ENCODE assay signal across 2 cellular contexts in the genomic region with DNA sequence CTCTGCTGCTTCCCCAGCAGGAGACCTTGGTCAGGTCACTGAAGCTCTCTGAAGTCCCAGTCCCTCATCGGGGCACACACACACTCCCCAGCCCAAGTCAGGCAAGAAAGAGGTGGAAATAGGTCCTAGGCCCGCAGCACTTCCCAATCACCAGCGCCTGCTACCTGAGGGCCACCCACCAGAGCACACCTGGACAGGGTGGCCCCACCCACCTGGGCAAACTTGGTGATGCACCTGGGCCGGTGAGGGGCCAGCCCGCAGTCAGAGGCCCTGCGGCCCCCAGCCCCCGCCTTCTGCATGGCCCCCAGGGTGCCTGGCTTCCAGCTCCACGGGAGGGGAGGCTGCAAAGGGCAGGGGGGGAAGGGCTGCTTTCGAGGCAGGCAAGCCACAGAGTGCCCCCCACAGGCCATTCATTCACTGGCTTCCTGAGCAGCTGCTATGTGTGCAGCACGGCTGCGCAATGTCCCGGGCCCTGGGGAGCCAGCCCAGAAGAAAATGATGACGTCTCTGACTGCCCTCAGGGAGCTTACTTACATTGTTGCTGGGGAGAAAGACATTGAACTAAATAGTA.
TF ChIP-seq lines count a peak whose summit lies in the region.

No MANE protein-coding gene starts in this region.

TF ChIP-seq in SK-N-SH, 30 proteins besides CTCF, POLR2A, EP300 and RAD21 (continued from another document):
- TF ChIP-seq POLR2AphosphoS5 (IDR thresholded peaks at IDR 0.05; ENCODE audit: low read depth, low read length): no peak
- no peak for TF ChIP-seq SIN3A (IDR thresholded peaks at IDR 0.05; ENCODE audit: borderline replicate concordance, low read depth, low read length)
- no peak for TF ChIP-seq FOXJ3 (CRISPR knock-in tag; IDR thresholded peaks at IDR 0.05)
- TF ChIP-seq MAX (IDR thresholded peaks at IDR 0.05; ENCODE audit: low read depth): no peak

TF ChIP-seq in SK-N-SH treated with all-trans-retinoic acid at 6 μM for 48 hours, 23 proteins besides CTCF, POLR2A, EP300 and RAD21 (continued from another document):
- TF ChIP-seq TSHZ2 (CRISPR knock-in tag; IDR thresholded peaks at IDR 0.05): no peak
TF ChIP-seq in SK-N-SH treated with all-trans-retinoic acid at 6 μM for 48 hours: peak in this region for 0.
